8 cellular contexts compared by ENCODE assay signal in the genomic region with DNA sequence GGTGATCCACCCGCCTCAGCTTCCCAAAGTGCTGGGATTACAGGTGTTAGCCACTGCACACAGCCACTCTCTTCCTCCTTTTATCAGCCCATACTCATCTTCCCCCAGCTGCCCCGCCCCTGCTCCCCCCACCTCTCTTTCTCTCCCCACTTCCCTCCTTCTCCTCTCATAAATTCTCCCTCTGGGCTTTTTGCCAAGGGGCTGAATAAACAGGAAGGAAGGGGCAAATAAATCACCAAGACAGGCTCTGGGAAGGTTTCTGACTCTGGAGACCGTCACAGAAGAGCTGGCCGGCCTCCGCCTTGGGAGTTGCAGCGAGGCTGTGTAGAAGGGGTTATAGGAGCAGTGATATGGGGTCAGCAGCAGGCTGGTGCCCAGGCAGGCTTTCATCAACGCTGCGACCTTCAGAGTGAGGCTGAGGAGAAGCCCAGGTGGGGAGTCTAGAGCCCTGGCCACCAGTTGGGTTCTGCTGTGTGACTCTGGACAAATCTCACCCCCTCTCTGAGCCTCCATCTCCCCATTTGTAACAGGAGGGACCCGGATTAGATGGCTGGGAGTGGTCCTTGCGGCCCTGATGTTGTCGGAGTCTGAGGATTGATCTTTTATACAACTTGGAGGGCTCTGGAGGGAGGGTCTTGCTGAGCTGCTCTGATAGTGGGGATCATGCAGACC.
DNase-seq lines count a peak whose midpoint lies in the region; ATAC-seq, FAIRE-seq and TF ChIP-seq lines count a peak whose summit lies in the region.

No MANE protein-coding gene starts in this region.

- no peak for ATAC-seq in HG02678 (IDR thresholded peaks at IDR 0.05; ENCODE audit: unreplicated experiment)

- H3K4me2 ChIP-seq in BLaER1 treated with 17β-estradiol and CSF1 and Interleukin-3, amounts not matched to agents 10 nM and 100 nM = peak overlapping the region; percentile 85 to 96 (median 93)

- FAIRE-seq in kidney (lab: Jason Lieb, UNC) = no peak

- H3K9ac ChIP-seq in BLaER1 treated with 17β-estradiol and CSF1 and Interleukin-3, amounts not matched to agents 10 nM and 100 nM = peak overlapping the region in 6 of 11 experiments; percentile 4 to 43 (median 32); a peak in 10 of 22 replicates
- no peak overlapping the region for H3K9ac ChIP-seq in kidney (ENCODE audit: low read length in 2 of 2)

- H3K36me3 Mint-ChIP-seq in immature natural killer cell = no peaks in the 10 kb centered on the region

- H3K9me3 ChIP-seq in BLaER1 treated with 17β-estradiol and CSF1 and Interleukin-3, amounts not matched to agents 10 nM and 100 nM (replicated peaks in 1 of 11) = peaks cover 0 to 5% (median 0%) of the 10 kb centered on the region in 11 experiments; a peak in 1 of 22 replicates
- peaks cover 0 to 4% of the 10 kb centered on the region in 2 donors for H3K9me3 ChIP-seq in kidney (ENCODE audit: control insufficient read depth in 1 of 2, low read length in 2 of 2)

- peaks cover 10 to 43% (median 19%) of the 10 kb centered on the region in 11 experiments; a peak in 20 of 22 replicates for H3K27me3 ChIP-seq in BLaER1 treated with 17β-estradiol and CSF1 and Interleukin-3, amounts not matched to agents 10 nM and 100 nM

- no peaks in the 10 kb centered on the region for H3K36me3 ChIP-seq in BLaER1 treated with 17β-estradiol and CSF1 and Interleukin-3, amounts not matched to agents 10 nM and 100 nM
- no peaks in the 10 kb centered on the region for H3K36me3 ChIP-seq in kidney (ENCODE audit: control insufficient read depth in 1 of 2, insufficient read depth in 2 of 2, low read length in 2 of 2)

- no peak for TF ChIP-seq POLR2A in NB4 (IDR thresholded peaks at IDR 0.05; ENCODE audit: extremely low read depth, insufficient read length)

- H3K27ac Mint-ChIP-seq in immature natural killer cell = no peak overlapping the region

- peak; percentile 83 for DNase-seq in NB4 (ENCODE audit: low read depth)
- DNase-seq in SKM-1 (lab: John Stamatoyannopoulos, UW; ENCODE audit: unreplicated experiment) = peak; percentile 34
- peak; percentile 93 for DNase-seq in kidney
- no peak for DNase-seq in activated CD4-positive, alpha-beta T cell treated with anti-CD3 and anti-CD28 coated beads, Interleukin-2, amount 50 U/mL, for 48 hours
- DNase-seq in activated CD4-positive, alpha-beta T cell treated with anti-CD3 and anti-CD28 coated beads for 48 hours = no peak
- no peak for DNase-seq in immature natural killer cell

- H3K9me3 Mint-ChIP-seq in immature natural killer cell = no peaks in the 10 kb centered on the region

- peaks cover 7 to 12% (median 8%) of the 10 kb centered on the region in 3 donors for H3K27me3 Mint-ChIP-seq in immature natural killer cell (ENCODE audit: low read depth in 3 of 3)

- no peak for TF ChIP-seq CTCF in NB4 (IDR thresholded peaks at IDR 0.05; ENCODE audit: low read depth, low read length)
- no peak for TF ChIP-seq CTCF in kidney (IDR thresholded peaks at IDR 0.05; ENCODE audit: borderline replicate concordance, extremely low read depth, insufficient read depth)

- H4K20me1 ChIP-seq in BLaER1 treated with 17β-estradiol and CSF1 and Interleukin-3, amounts not matched to agents 10 nM and 100 nM = peaks cover 0 to 32% (median 14%) of the 10 kb centered on the region in 11 experiments; a peak in 12 of 22 replicates

- H3K4me1 ChIP-seq in BLaER1 treated with 17β-estradiol and CSF1 and Interleukin-3, amounts not matched to agents 10 nM and 100 nM = peaks cover 61 to 78% (median 76%) of the 10 kb centered on the region in 10 experiments
- H3K4me1 ChIP-seq in kidney (ENCODE audit: control insufficient read depth in 1 of 2, insufficient read depth in 1 of 2, low read depth in 1 of 2, low read length in 2 of 2) = peaks cover 7 to 17% of the 10 kb centered on the region in 2 donors

- intact Hi-C loops in kidney (cut with DNase I) = no loop called here

- H3K4me3 ChIP-seq in BLaER1 treated with 17β-estradiol and CSF1 and Interleukin-3, amounts not matched to agents 10 nM and 100 nM = peak overlapping the region in 3 of 10 experiments; percentile 14 to 42 (median 33); a peak in 5 of 20 replicates
- H3K4me3 ChIP-seq in NB4 (ENCODE audit: low read depth, low read length) (no peak overlapping the region), kidney (ENCODE audit: low read length in 2 of 2) (no peak overlapping the region)

- H3K4me3 Mint-ChIP-seq in immature natural killer cell = no peak overlapping the region

- H3K27ac ChIP-seq in BLaER1 treated with 17β-estradiol and CSF1 and Interleukin-3, amounts not matched to agents 10 nM and 100 nM = peak overlapping the region in 1 of 11 experiments; percentile 33; a peak in 1 of 22 replicates
- H3K27ac ChIP-seq in kidney (ENCODE audit: low read depth in 2 of 2, low read length in 2 of 2) = peak overlapping the region in 1 of 2 donors; percentile 73

- no peaks in the 10 kb centered on the region for H3K4me1 Mint-ChIP-seq in immature natural killer cell

Comparison
In these comparisons a context has a peak if more than half of its experiments do, and no peak if none do; other contexts are left out.
1. H3K9ac ChIP-seq: peak in BLaER1 treated with 17β-estradiol and CSF1 and Interleukin-3, amounts not matched to agents 10 nM and 100 nM (6 of 11); none in kidney (0 of 2).
2. DNase-seq: peak in NB4 (single experiment), SKM-1 (single experiment) and kidney (single experiment); none in activated CD4-positive, alpha-beta T cell treated with anti-CD3 and anti-CD28 coated beads, Interleukin-2, amount 50 U/mL, for 48 hours (0 of 2), activated CD4-positive, alpha-beta T cell treated with anti-CD3 and anti-CD28 coated beads for 48 hours (single experiment) and immature natural killer cell (0 of 3).